6 cellular contexts compared by ENCODE assay signal in the genomic region with DNA sequence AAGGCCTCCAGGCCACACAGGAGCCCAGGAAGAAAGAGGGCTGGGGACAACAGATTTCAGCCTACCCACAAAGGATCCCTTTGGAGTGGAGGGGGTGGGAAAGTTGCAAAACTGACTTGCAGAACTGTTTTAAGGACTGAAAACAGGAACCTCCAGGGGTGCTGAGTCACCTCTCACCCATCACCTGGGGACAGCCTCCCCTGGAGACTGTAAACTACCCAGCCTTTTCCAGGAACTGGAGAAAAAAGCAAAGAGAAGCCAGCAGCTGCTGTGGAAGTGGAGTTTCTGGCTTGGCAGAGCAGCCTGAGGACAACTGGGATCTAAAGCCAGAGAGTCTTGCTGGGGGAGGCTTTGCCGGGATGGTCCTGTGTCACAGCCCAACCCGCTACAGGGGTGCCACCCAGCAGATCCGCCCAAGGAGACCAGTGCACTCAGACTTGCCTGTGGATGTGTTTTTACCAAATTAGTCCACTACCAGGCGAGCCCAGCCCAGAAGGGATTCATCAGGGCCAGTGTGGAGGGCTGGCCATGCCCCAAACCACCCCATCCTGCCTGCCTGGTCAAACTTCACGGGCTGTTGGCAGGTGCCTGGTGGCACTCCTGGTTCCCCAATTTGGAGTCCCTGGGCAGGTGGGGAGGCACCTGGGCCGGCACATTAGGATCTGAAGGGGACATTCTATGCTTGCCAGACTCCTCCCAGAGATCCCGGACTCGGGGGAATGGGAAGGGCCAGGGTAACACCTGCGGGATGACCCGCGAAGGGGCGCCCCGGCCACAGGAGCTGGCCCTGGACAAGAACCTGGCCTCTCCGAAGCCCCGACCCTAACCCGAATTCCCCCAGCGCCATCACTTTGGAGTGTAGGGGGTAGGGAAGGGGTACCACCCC. TPM values are rescaled to one million over a fixed set of nuclear protein-coding genes. Genes with fewer than 3 reads are reported as not detected.
DNase-seq lines count a peak whose midpoint lies in the region; ATAC-seq and TF ChIP-seq lines count a peak whose summit lies in the region.

No MANE protein-coding gene starts in this region.

- ATAC-seq in GM18909 (IDR thresholded peaks at IDR 0.05; ENCODE audit: poor library complexity, unreplicated experiment) (no peak), HG02763 (IDR thresholded peaks at IDR 0.05; ENCODE audit: unreplicated experiment) (no peak), HG03378 (IDR thresholded peaks at IDR 0.05; ENCODE audit: unreplicated experiment) (no peak)

- peak overlapping the region; percentile 75 for H3K4me2 ChIP-seq in SU-DHL-6 (ENCODE audit: low read depth, low read length, poor library complexity, severe bottlenecking)

- no peaks in the 10 kb centered on the region for H3K79me2 ChIP-seq in SU-DHL-6 (ENCODE audit: insufficient read depth, low read length)

- no peaks in the 10 kb centered on the region for H3K9me3 Mint-ChIP-seq in Calu3 (ENCODE audit: low read depth, unreplicated experiment)

- BruUV-seq in Calu3 (replicated peaks; lab: Mats Ljungman, UMichigan) = TSS peak; percentile 29

- intact Hi-C loops in Calu3 (cut with micrococcal nuclease; ENCODE audit: unreplicated experiment) = no loop called here

- H3K4me3 ChIP-seq in SU-DHL-6 (ENCODE audit: insufficient read depth, low read length, poor library complexity, severe bottlenecking) (peak overlapping the region; percentile 96), iPS-20b (ENCODE audit: low read length) (peak overlapping the region; percentile 87)

- no peak overlapping the region for H3K27ac Mint-ChIP-seq in Calu3 (ENCODE audit: unreplicated experiment)

- no peaks in the 10 kb centered on the region for H3K9me3 ChIP-seq in SU-DHL-6 (ENCODE audit: insufficient read depth, low read length)
- H3K9me3 ChIP-seq in iPS-20b (ENCODE audit: insufficient read depth, low read depth, low read length) = no peaks in the 10 kb centered on the region

- CTCF ChIA-PET in Calu3 (lab: Charles Lee) = no interaction called here

- H3K27ac ChIP-seq in SU-DHL-6 (ENCODE audit: low read depth, low read length) = no peak overlapping the region
- H3K27ac ChIP-seq in iPS-20b (ENCODE audit: low read length) = no peak overlapping the region

- H3K4me3 Mint-ChIP-seq in Calu3 (ENCODE audit: low read depth, unreplicated experiment) = peak overlapping the region; percentile 99

- peak overlapping the region; percentile 79 for H3K9ac ChIP-seq in SU-DHL-6 (ENCODE audit: low read length)
- H3K9ac ChIP-seq in iPS-20b (ENCODE audit: low read depth, low read length) = peak overlapping the region; percentile 83; the same call in 1 of the 2 replicates

- H2AFZ ChIP-seq in SU-DHL-6 (ENCODE audit: low read depth, low read length, severe bottlenecking) = peak overlapping the region; percentile 91

- no peaks in the 10 kb centered on the region for H3F3A ChIP-seq in SU-DHL-6 (ENCODE audit: insufficient read depth)

- H3K36me3 ChIP-seq in SU-DHL-6 (ENCODE audit: low read length) (no peaks in the 10 kb centered on the region), iPS-20b (ENCODE audit: insufficient read depth, low read depth, low read length) (peaks cover 21% of the 10 kb centered on the region; the same call in 1 of the 2 replicates)

- H3K4me1 Mint-ChIP-seq in Calu3 (ENCODE audit: low read depth, unreplicated experiment) = peaks cover 8% of the 10 kb centered on the region

- no peaks in the 10 kb centered on the region for H3K27me3 ChIP-seq in SU-DHL-6 (ENCODE audit: low read length)
- H3K27me3 ChIP-seq in iPS-20b (ENCODE audit: insufficient read depth, low read length) = no peaks in the 10 kb centered on the region; the same call in 1 of the 2 replicates

- H3K9me2 ChIP-seq in SU-DHL-6 (replicated peaks; ENCODE audit: insufficient read depth, low read length) = no peaks in the 10 kb centered on the region

- TF ChIP-seq CTCF in Calu3 (IDR thresholded peaks at IDR 0.05; ENCODE audit: unreplicated experiment) = no peak
- TF ChIP-seq CTCF in SU-DHL-6 (IDR thresholded peaks at IDR 0.05; ENCODE audit: insufficient read depth, low read length, poor library complexity, severe bottlenecking) = no peak

- no peaks in the 10 kb centered on the region for H4K20me1 ChIP-seq in SU-DHL-6 (ENCODE audit: low read depth, low read length)

- H3K27me3 Mint-ChIP-seq in Calu3 (ENCODE audit: unreplicated experiment) = no peaks in the 10 kb centered on the region

- peak; percentile 27 for DNase-seq in Calu3

- H3K36me3 Mint-ChIP-seq in Calu3 (ENCODE audit: insufficient read depth, unreplicated experiment) = peaks cover 31% of the 10 kb centered on the region

- H3K4me1 ChIP-seq in iPS-20b (ENCODE audit: insufficient read depth, low read length) = no peaks in the 10 kb centered on the region

RNA-seq across cellular contexts. Expression of a gene that starts 0.8 kb away (rescaled TPM):
- 20.3 and 27.1 TPM in 2 replicates for total RNA-seq in Calu3 (2022)

RNA-seq across cellular contexts. Expression of a gene that starts 12.3 kb away (rescaled TPM):
- not detected in 2 replicates for total RNA-seq in Calu3 (2022)

RNA-seq across cellular contexts. Expression of a gene that starts 17.2 kb away (rescaled TPM):
- total RNA-seq in Calu3 (2022) = 148 and 153 TPM in 2 replicates

RNA-seq across cellular contexts. Expression of a gene that starts 22.5 kb away (rescaled TPM):
- total RNA-seq in Calu3 (2022) = 2,674 and 2,950 TPM in 2 replicates

RNA-seq across cellular contexts. Expression of a gene that starts 24.0 kb away (rescaled TPM):
- 0.29 TPM in 1 of 2 replicates, not detected in the other for total RNA-seq in Calu3 (2022)
